9 cellular contexts compared by ENCODE assay signal in the genomic region with DNA sequence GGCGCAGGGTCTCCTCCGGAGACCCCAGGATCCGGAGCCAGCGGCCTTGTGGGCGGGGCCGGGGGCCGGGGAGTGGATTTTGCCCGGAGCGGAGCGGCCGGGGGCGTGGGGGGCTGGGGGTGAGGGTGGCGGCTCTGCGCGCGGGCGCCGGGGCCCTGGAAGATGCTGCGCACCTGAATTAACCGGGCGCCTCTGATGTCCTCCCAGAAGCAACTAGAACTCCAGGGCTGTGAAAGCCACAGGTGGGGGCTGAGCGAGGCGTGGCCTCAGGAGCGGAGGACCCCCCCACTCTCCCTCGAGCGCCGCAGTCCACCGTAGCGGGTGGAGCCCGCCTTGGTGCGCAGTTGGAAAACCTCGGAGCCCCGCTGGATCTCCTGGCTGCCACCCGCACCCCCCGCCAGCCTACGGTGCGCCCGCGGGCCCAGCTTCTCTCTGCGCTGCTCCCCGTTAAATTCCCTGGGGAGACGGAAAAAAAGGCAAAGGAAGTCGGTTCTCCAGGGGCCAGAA. TPM values are rescaled to one million over a fixed set of nuclear protein-coding genes. Genes with fewer than 3 reads are reported as not detected.
DNase-seq lines count a peak whose midpoint lies in the region; ATAC-seq and TF ChIP-seq lines count a peak whose summit lies in the region.
"Had no signal": no experiment of that assay in that cellular context is flagged by ENCODE, and none has a peak within 500 bp of the region (broad histone marks: within the 10 kb centered on the region; RNA-seq: fewer than 3 reads in every experiment).

No MANE protein-coding gene starts in this region.

- peak overlapping the region in 1 of 2 experiments; percentile 21 for H3K14ac ChIP-seq in mesenchymal stem cell (ENCODE audit: low read length in 2 of 2)

- no peaks in the 10 kb centered on the region for H3K9me3 Mint-ChIP-seq in T-cell

- no peak overlapping the region for H2BK12ac ChIP-seq in mesenchymal stem cell (ENCODE audit: low read length in 2 of 2)

- peak overlapping the region; percentile 88 for H3K4me3 ChIP-seq in effector memory CD4-positive, alpha-beta T cell (ENCODE audit: insufficient read depth, low read depth, low read length, poor library complexity, severe bottlenecking)
- H3K4me3 ChIP-seq in mesenchymal stem cell (ENCODE audit: insufficient read depth in 1 of 2, low read depth in 1 of 2, low read length in 2 of 2) (peak overlapping the region; percentile 81 to 97), transverse colon (peak overlapping the region; percentile 82 to 94 (median 88))

- CTCF ChIA-PET in T-cell (lab: Charles Lee) = no interaction called here

- no peak for TF ChIP-seq CTCF in transverse colon (IDR thresholded peaks at IDR 0.05)

- H3K4me1 Mint-ChIP-seq in T-cell = peaks cover 29 to 55% (median 50%) of the 10 kb centered on the region in 3 donors

- no peaks in the 10 kb centered on the region for H3K27me3 ChIP-seq in effector memory CD4-positive, alpha-beta T cell (replicated peaks; ENCODE audit: control insufficient read depth, insufficient read depth, low read length, poor library complexity, severe bottlenecking)
- no peaks in the 10 kb centered on the region for H3K27me3 ChIP-seq in mesenchymal stem cell (ENCODE audit: control insufficient read depth in 1 of 2, insufficient read depth in 1 of 2, low read length in 2 of 2)
- no peaks in the 10 kb centered on the region for H3K27me3 ChIP-seq in transverse colon

- peak overlapping the region; percentile 63 for H2BK5ac ChIP-seq in mesenchymal stem cell (ENCODE audit: low read depth, low read length, poor library complexity, severe bottlenecking)

- TF ChIP-seq EP300 in transverse colon (IDR thresholded peaks at IDR 0.05; ENCODE audit: low read depth) = no peak

- no peaks in the 10 kb centered on the region for H3K27me3 Mint-ChIP-seq in T-cell

- peaks cover 14% of the 10 kb centered on the region for H3K36me3 ChIP-seq in effector memory CD4-positive, alpha-beta T cell (ENCODE audit: control insufficient read depth, insufficient read depth, low read length)
- H3K36me3 ChIP-seq in mesenchymal stem cell (ENCODE audit: control insufficient read depth in 1 of 2, insufficient read depth in 2 of 2, low read depth in 1 of 2, low read length in 2 of 2) (peaks cover 37 to 57% of the 10 kb centered on the region in 2 experiments), transverse colon (no peaks in the 10 kb centered on the region)

- no peak overlapping the region for H4K91ac ChIP-seq in mesenchymal stem cell (ENCODE audit: low read length)

- peak in 3 of 4 experiments; percentile 2 to 9 (median 9) for ATAC-seq in T-cell (replicated peaks in 1 of 4)
- no peak for ATAC-seq in HG03139 (IDR thresholded peaks at IDR 0.05; ENCODE audit: unreplicated experiment)

- peaks cover 24% of the 10 kb centered on the region for H3K36me3 Mint-ChIP-seq in T-cell

- H3K27ac ChIP-seq in effector memory CD4-positive, alpha-beta T cell (ENCODE audit: insufficient read depth, low read length, poor library complexity, severe bottlenecking) = peak overlapping the region; percentile 95
- no peak overlapping the region for H3K27ac ChIP-seq in mesenchymal stem cell (ENCODE audit: low read length, poor library complexity, severe bottlenecking)
- H3K27ac ChIP-seq in transverse colon = peak overlapping the region; percentile 87 to 91 (median 88)

- peak overlapping the region; percentile 35 for H4K8ac ChIP-seq in mesenchymal stem cell (ENCODE audit: low read length)

- peak overlapping the region; percentile 97 for H2BK15ac ChIP-seq in mesenchymal stem cell (ENCODE audit: low read depth, poor library complexity, severe bottlenecking)

- peak overlapping the region; percentile 4 to 83 for H3K18ac ChIP-seq in mesenchymal stem cell (ENCODE audit: low read depth in 1 of 2, low read length in 2 of 2)

- peak overlapping the region; percentile 88 for H3K4me2 ChIP-seq in mesenchymal stem cell (ENCODE audit: low read length, poor library complexity, severe bottlenecking)

- no peak overlapping the region for H3K23ac ChIP-seq in mesenchymal stem cell (ENCODE audit: low read length in 2 of 2)

- peak overlapping the region in 1 of 2 experiments; percentile 42 for H3K4ac ChIP-seq in mesenchymal stem cell (ENCODE audit: low read depth in 1 of 2, low read length in 2 of 2)

- peak overlapping the region; percentile 7 for H2AFZ ChIP-seq in mesenchymal stem cell (ENCODE audit: low read depth, low read length)

- H2AK5ac ChIP-seq in mesenchymal stem cell (ENCODE audit: low read length, severe bottlenecking) = no peak overlapping the region

- peak overlapping the region; percentile 70 to 95 (median 83) for H3K4me3 Mint-ChIP-seq in T-cell

- 1% methylated on average over 35 of the region's 43 CpGs for WGBS in mesenchymal stem cell
- WGBS in transverse colon (ENCODE audit: low coverage in 1 of 2), 2 donors = 21% methylated on average over 3 of the region's 43 CpGs; no CpG with 5 or more reads in 1 of the 2 donors

- peak overlapping the region; percentile 67 for H2BK120ac ChIP-seq in mesenchymal stem cell (ENCODE audit: low read depth, low read length)

- H3K27ac Mint-ChIP-seq in T-cell = peak overlapping the region; percentile 74 to 81

- H3K9me3 ChIP-seq in effector memory CD4-positive, alpha-beta T cell (ENCODE audit: control insufficient read depth, low read length) = no peaks in the 10 kb centered on the region
- H3K9me3 ChIP-seq in mesenchymal stem cell (ENCODE audit: control insufficient read depth, low read length) = no peaks in the 10 kb centered on the region
- no peaks in the 10 kb centered on the region for H3K9me3 ChIP-seq in transverse colon

- intact Hi-C loops in transverse colon (cut with DNase I; ENCODE audit: low total_unique reads) = no loop called here

- DNase-seq in NCI-H748 (lab: John Stamatoyannopoulos, UW; ENCODE audit: unreplicated experiment) (peak; percentile 47), NCI-H748 treated with DMSO at 0.1 percent for 48 hours (lab: John Stamatoyannopoulos, UW) (no peak), T-cell (peak in 16 of 34 experiments; percentile 2 to 38 (median 20)), mesenchymal stem cell (peak; percentile 28), transverse colon (peak; percentile 23), NCI-H2107 (lab: John Stamatoyannopoulos, UW) (no peak)
- peak in 1 of 3 donors; percentile 9 for DNase-seq in effector memory CD4-positive, alpha-beta T cell

- in situ Hi-C loops in transverse colon (cut with MboI; ENCODE audit: low pct_ligation_motif_present in 1 of 4, low pct_unique_long_range_greater_than_20kb in 1 of 4, low sequenced_read_pairs in 3 of 4) = no loop called here

- no peak for TF ChIP-seq POLR2A in transverse colon (IDR thresholded peaks at IDR 0.05)

- H3K4me1 ChIP-seq in effector memory CD4-positive, alpha-beta T cell (ENCODE audit: control insufficient read depth, insufficient read depth, low read length, poor library complexity, severe bottlenecking) = peaks cover 27% of the 10 kb centered on the region
- peaks cover 23% of the 10 kb centered on the region for H3K4me1 ChIP-seq in mesenchymal stem cell (ENCODE audit: control insufficient read depth, insufficient read depth, low read depth, low read length)
- H3K4me1 ChIP-seq in transverse colon = peaks cover 3 to 27% (median 20%) of the 10 kb centered on the region in 4 donors

- POLR2A ChIA-PET in T-cell (lab: Charles Lee) = interaction anchor here in 1 of 2 donors (0.6 kb wide), 1 partner anchor 76 kb away, joined by 9 read pairs; no protein-coding TSS in a partner anchor

- H3K9ac ChIP-seq in mesenchymal stem cell (ENCODE audit: low read length) = peak overlapping the region; percentile 98

- peaks cover 44% of the 10 kb centered on the region for H3K79me1 ChIP-seq in mesenchymal stem cell (replicated peaks; ENCODE audit: low read length, poor library complexity, severe bottlenecking)

RNA-seq across cellular contexts. Expression of gene SLC26A11, which starts 0.5 kb away (rescaled TPM):
- total RNA-seq in T-cell (100 to 1,000 TPM in 3 of 5 donors, 10 to 100 TPM in 2; 45.9 to 123 (median 112) TPM), transverse colon (10 to 100 TPM; 13.2 to 24.7 (median 17.0) TPM)
- polyA plus RNA-seq in mesenchymal stem cell (2013, experiment 1 of 2) = 16.2 TPM
- polyA plus RNA-seq in mesenchymal stem cell (2013, experiment 2 of 2) = 15.6 TPM

RNA-seq across cellular contexts. Expression of gene SGSH, which starts 0.6 kb away (rescaled TPM):
- total RNA-seq in T-cell = 100 to 1,000 TPM; 133 to 197 (median 155) TPM
- polyA plus RNA-seq in mesenchymal stem cell (2013, experiment 1 of 2) = 59.2 TPM
- polyA plus RNA-seq in mesenchymal stem cell (2013, experiment 2 of 2) = 59.8 TPM
- 10 to 100 TPM; 26.2 to 66.2 (median 39.9) TPM for total RNA-seq in transverse colon

RNA-seq across cellular contexts. Expression of gene RNF213, which starts 39.9 kb away (rescaled TPM):
- total RNA-seq in T-cell = 100 to 1,000 TPM; 433 to 628 (median 590) TPM
- 21.7 TPM for polyA plus RNA-seq in mesenchymal stem cell (2013, experiment 1 of 2)
- 18.9 TPM for polyA plus RNA-seq in mesenchymal stem cell (2013, experiment 2 of 2)
- 100 to 1,000 TPM; 113 to 174 (median 159) TPM for total RNA-seq in transverse colon

RNA-seq across cellular contexts. Expression of gene CARD14, which starts 50.9 kb away (rescaled TPM):
- total RNA-seq in T-cell (under 1 TPM in 2 of 5 donors, not detected in 3; 0.06 to 0.10 TPM), transverse colon (under 1 TPM in 3 of 4 donors, not detected in 1; 0.14 to 0.75 (median 0.48) TPM)
- 0.01 TPM for polyA plus RNA-seq in mesenchymal stem cell (2013, experiment 1 of 2)
- 0.07 TPM for polyA plus RNA-seq in mesenchymal stem cell (2013, experiment 2 of 2)
- total RNA-seq: Daoy had no signal

Comparison
In these comparisons a context has a peak if more than half of its experiments do, and no peak if none do; other contexts are left out.
1. DNase-seq: peak in NCI-H748 (single experiment), mesenchymal stem cell (single experiment) and transverse colon (single experiment); none in NCI-H748 treated with DMSO at 0.1 percent for 48 hours (single experiment) and NCI-H2107 (single experiment).
2. Peak in every context shown above with its lines, with median percentiles within 50 percentile points of each other: H3K4me3 ChIP-seq.